In the genomic region with DNA sequence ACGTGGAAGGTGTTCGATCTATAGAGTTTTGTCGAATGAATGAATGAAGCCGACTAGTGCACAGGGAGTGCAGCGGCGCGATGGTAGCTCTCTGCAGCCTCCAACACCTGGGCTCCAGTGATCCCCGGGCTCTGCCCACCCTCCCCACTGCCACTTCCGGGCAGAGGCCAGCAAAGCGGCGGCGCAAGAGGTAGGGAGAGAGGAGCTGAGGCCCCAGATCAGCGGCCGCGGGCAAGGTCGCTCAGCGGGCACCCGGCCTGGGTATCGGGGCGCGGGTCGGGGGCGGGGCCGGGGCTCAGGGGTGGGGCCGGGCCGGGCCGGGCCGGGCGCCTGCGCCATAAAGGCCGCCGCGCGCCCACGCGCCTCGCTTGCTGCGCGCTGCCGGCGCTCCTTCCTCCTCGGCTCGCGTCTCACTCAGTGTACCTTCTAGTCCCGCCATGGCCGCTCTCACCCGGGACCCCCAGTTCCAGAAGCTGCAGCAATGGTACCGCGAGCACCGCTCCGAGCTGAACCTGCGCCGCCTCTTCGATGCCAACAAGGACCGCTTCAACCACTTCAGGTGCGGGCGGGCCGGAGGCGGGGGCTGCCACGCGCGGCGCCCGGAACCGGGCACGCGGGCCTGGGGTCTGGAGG, we compare ENCODE assay signal across 8 cellular contexts. TPM values are rescaled to one million over a fixed set of nuclear protein-coding genes. Genes with fewer than 3 reads are reported as not detected.
A peak's percentile ranks its signal among the peaks of the same experiment; 100 is the strongest.
DNase-seq lines count a peak whose midpoint lies in the region; TF ChIP-seq lines count a peak whose summit lies in the region.

TSS of gene GPI (plus strand) at position 367 of the 633 bp plus-strand sequence. CDS start at position 438, 71 bp downstream.

- H3K79me2 ChIP-seq in parathyroid adenoma = peaks cover 35% of the 10 kb centered on the region

- in situ Hi-C loops in HAP-1 (cut with MboI; ENCODE audit: low sequenced_read_pairs) = no loop called here

- intact Hi-C loops in thyroid gland (cut with DNase I) = no loop called here

- H3K27me3 ChIP-seq in HAP-1 (ENCODE audit: low read depth) = no peaks in the 10 kb centered on the region
- no peaks in the 10 kb centered on the region for H3K27me3 ChIP-seq in cardiac muscle cell
- H3K27me3 ChIP-seq in parathyroid adenoma (ENCODE audit: control insufficient read depth, insufficient read depth, low read length) = no peaks in the 10 kb centered on the region
- H3K27me3 ChIP-seq in thyroid gland = no peaks in the 10 kb centered on the region

- peak within 1 kb of the TSS; percentile 88 for H2AFZ ChIP-seq in parathyroid adenoma

- H3K4me3 ChIP-seq in HAP-1 (peak within 1 kb of the TSS; percentile 78), cardiac muscle cell (peak within 1 kb of the TSS; percentile 100), parathyroid adenoma (ENCODE audit: low read depth, low read length) (peak within 1 kb of the TSS; percentile 94), thyroid gland (replicated peaks in 1 of 3) (peak within 1 kb of the TSS; percentile 42 to 99 (median 94))

- TF ChIP-seq POLR2A in thyroid gland (IDR thresholded peaks at IDR 0.05) = peak in 1 of 2 donors; percentile 68

- peak within 1 kb of the TSS; percentile 87 for H3K4me2 ChIP-seq in parathyroid adenoma (ENCODE audit: low read length)

- H3K4me1 ChIP-seq in HAP-1 (peaks cover 11% of the 10 kb centered on the region), cardiac muscle cell (ENCODE audit: low read depth) (peaks cover 23% of the 10 kb centered on the region), parathyroid adenoma (peaks cover 6% of the 10 kb centered on the region), thyroid gland (peaks cover 13 to 14% of the 10 kb centered on the region in 2 donors)

- WGBS in thyroid gland, 2 donors = 0 to 4% methylated on average over 9 to 36 of the region's 67 CpGs

- H3K36me3 ChIP-seq in HAP-1 (replicated peaks) = peaks cover 37% of the 10 kb centered on the region
- H3K36me3 ChIP-seq in cardiac muscle cell = peaks cover 34% of the 10 kb centered on the region
- H3K36me3 ChIP-seq in parathyroid adenoma (ENCODE audit: control insufficient read depth, insufficient read depth, low read length) = no peaks in the 10 kb centered on the region
- H3K36me3 ChIP-seq in thyroid gland = peaks cover 20 to 27% of the 10 kb centered on the region in 2 donors

- H3K9me3 ChIP-seq in HAP-1 = no peaks in the 10 kb centered on the region
- no peaks in the 10 kb centered on the region for H3K9me3 ChIP-seq in cardiac muscle cell (ENCODE audit: low read depth)
- no peaks in the 10 kb centered on the region for H3K9me3 ChIP-seq in parathyroid adenoma (ENCODE audit: control insufficient read depth, low read length)
- no peaks in the 10 kb centered on the region for H3K9me3 ChIP-seq in thyroid gland

- H3K9ac ChIP-seq in parathyroid adenoma = peak within 1 kb of the TSS; percentile 98

- peak; percentile 59 for DNase-seq in ELR (ENCODE audit: low read depth)
- DNase-seq in HAP-1 (ENCODE audit: low spot score in 2 of 2) = peak; percentile 33 to 70
- peak; percentile 56 for DNase-seq in MV-4-11 (lab: John Stamatoyannopoulos, UW)
- DNase-seq in SW480 (ENCODE audit: low spot score) = peak; percentile 78
- peak; percentile 35 for DNase-seq in activated naive CD8-positive, alpha-beta T cell treated with anti-CD3 and anti-CD28 coated beads, Interleukin-2, amount 50 U/mL, for 16 hours (ENCODE audit: low read depth, low spot score)
- DNase-seq in cardiac muscle cell (ENCODE audit: low read depth in 1 of 2, low spot score in 1 of 2) = peak; percentile 50 to 78
- DNase-seq in thyroid gland = peak; percentile 61 to 66

- peak within 1 kb of the TSS; percentile 77 for H3K27ac ChIP-seq in cardiac muscle cell
- H3K27ac ChIP-seq in parathyroid adenoma = peak within 1 kb of the TSS; percentile 84
- peak within 1 kb of the TSS; percentile 54 to 76 (median 64) for H3K27ac ChIP-seq in thyroid gland

- TF ChIP-seq CTCF in cardiac muscle cell (IDR thresholded peaks at IDR 0.05; ENCODE audit: low read depth, low read length) (no peak), parathyroid adenoma (IDR thresholded peaks at IDR 0.05) (no peak), thyroid gland (IDR thresholded peaks at IDR 0.05) (no peak)

RNA-seq across cellular contexts. Expression of gene GPI, which starts in this region (rescaled TPM):
- 618 and 670 TPM in 2 replicates for total RNA-seq in cardiac muscle cell
- 791 and 862 TPM in 2 replicates for polyA plus RNA-seq in cardiac muscle cell
- total RNA-seq in thyroid gland = 100 to 1,000 TPM; 118 to 446 (median 224) TPM

Comparison
In these comparisons a context has a peak if more than half of its experiments do, and no peak if none do; other contexts are left out.
1. Peak in every context shown above with its lines: DNase-seq, H3K4me3 ChIP-seq and H3K27ac ChIP-seq.